In genomic region chr17:64131606-64132270, GRCh38 we compare ENCODE assay signal across 1 cellular context.
A peak's percentile ranks its signal among the peaks of the same experiment; 100 is the strongest.
TF ChIP-seq lines count a peak whose summit lies in the region.

No MANE protein-coding gene starts in this region.

TF ChIP-seq in GM12878, 131 proteins besides CTCF, POLR2A, EP300 and RAD21 (continued from another document):
- TF ChIP-seq SKIL (IDR thresholded peaks at IDR 0.05; ENCODE audit: low read depth, poor library complexity, severe bottlenecking) (peak; percentile 55), HDGF (IDR thresholded peaks at IDR 0.05) (no peak), NKRF (conservative IDR thresholded peaks at IDR 0.05) (no peak; the same call in 1 of the 2 replicates), NFXL1 (IDR thresholded peaks at IDR 0.05; ENCODE audit: borderline replicate concordance) (no peak), BCL3 (IDR thresholded peaks at IDR 0.05; ENCODE audit: borderline replicate concordance, insufficient read depth, low read depth, low read length, poor library complexity, severe bottlenecking) (no peak), SPI1 (IDR thresholded peaks at IDR 0.05; ENCODE audit: borderline replicate concordance, insufficient read depth, low read depth, low read length) (0 out of 2 replicates have a peak, but pooled peaks have one; percentile 18), RELB (IDR thresholded peaks at IDR 0.05; ENCODE audit: low read depth) (0 out of 2 replicates have a peak, but pooled peaks have one; percentile 18), MEF2B (IDR thresholded peaks at IDR 0.05; ENCODE audit: partially characterized antibody, poor library complexity, severe bottlenecking) (peak; percentile 56), RELA (IDR thresholded peaks at IDR 0.05; ENCODE audit: borderline replicate concordance, partially characterized antibody) (peak; percentile 5), ZNF687 (IDR thresholded peaks at IDR 0.05) (peak; percentile 45; the same call in 1 of the 2 replicates)
